ENCODE assay signal across 20 cellular contexts in the genomic region with DNA sequence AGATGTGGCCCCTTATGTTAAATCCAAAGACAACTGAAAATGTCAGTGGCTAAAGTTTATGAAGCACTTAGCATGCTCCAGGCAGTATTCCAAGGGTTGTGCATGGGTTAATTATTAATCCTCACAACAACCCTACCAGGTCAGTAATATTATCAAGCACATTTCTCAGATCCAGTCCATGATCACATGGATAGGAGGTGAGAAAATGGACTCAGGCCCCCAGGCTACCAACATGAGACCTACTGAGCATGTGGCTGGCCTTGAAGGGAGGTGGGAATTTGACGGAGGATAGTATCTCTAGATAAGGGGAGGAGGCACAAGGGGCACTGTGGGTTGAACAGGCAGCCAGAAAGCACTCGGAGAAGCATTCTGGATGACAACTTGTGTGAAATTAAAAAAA.
DNase-seq lines count a peak whose midpoint lies in the region; ATAC-seq and TF ChIP-seq lines count a peak whose summit lies in the region.
"Had no signal": no experiment of that assay in that cellular context is flagged by ENCODE, and none has a peak within 500 bp of the region (broad histone marks: within the 10 kb centered on the region; RNA-seq: fewer than 3 reads in every experiment).

No MANE protein-coding gene starts in this region.

- in situ Hi-C loops in IMR-90 (cut with MboI; ENCODE audit: low sequenced_read_pairs) = loop anchor here (10.0 kb wide), 2 partner anchors 262 to 412 kb away; a partner anchor contains a TSS

- H3K18ac ChIP-seq in IMR-90 (ENCODE audit: low read depth, low read length) = peak overlapping the region; percentile 32; the same call in 1 of the 2 replicates

- no peak overlapping the region for H4K8ac ChIP-seq in IMR-90 (ENCODE audit: low read depth in 2 of 2, low read length in 2 of 2)

- H3K56ac ChIP-seq in IMR-90 (ENCODE audit: extremely low read depth, insufficient read depth, low read length) = no peak overlapping the region

- H2AK9ac ChIP-seq in IMR-90 (replicated peaks; ENCODE audit: low read depth, low read length, poor library complexity) = no peak overlapping the region

- POLR2A ChIA-PET in IMR-90 (lab: Charles Lee; ENCODE audit: unreplicated experiment) = no interaction called here

- H3K27me3 ChIP-seq in IMR-90 (ENCODE audit: control insufficient read depth, insufficient read depth, low read length) (no peaks in the 10 kb centered on the region), osteoblast (ENCODE audit: insufficient read depth, low read length) (no peaks in the 10 kb centered on the region)
- H3K27me3 ChIP-seq: BLaER1 had no signal

- H3K9ac ChIP-seq in IMR-90 (ENCODE audit: low read depth, low read length) = no peak overlapping the region
- H3K9ac ChIP-seq: BLaER1 had no signal

- H3K79me1 ChIP-seq in IMR-90 (ENCODE audit: low read depth in 1 of 2, low read length in 2 of 2) = 0 out of 4 replicates have a peak, but pooled peaks cover 0 to 6% of the 10 kb centered on the region in 2 experiments

- no peak for TF ChIP-seq POLR2A in IMR-90 (IDR thresholded peaks at IDR 0.05; ENCODE audit: low read depth, low read length)

- H3K27ac ChIP-seq in 22Rv1 = peak overlapping the region; percentile 53
- no peak overlapping the region for H3K27ac ChIP-seq in IMR-90 (ENCODE audit: insufficient read depth, low read length)
- H3K27ac ChIP-seq in osteoblast (ENCODE audit: low read depth, low read length) = no peak overlapping the region
- H3K27ac ChIP-seq: BLaER1, SK-N-MC had no signal

- H3K9me3 ChIP-seq in IMR-90 (ENCODE audit: control insufficient read depth, insufficient read depth, low read length) (no peaks in the 10 kb centered on the region), osteoblast (ENCODE audit: low read depth, low read length) (no peaks in the 10 kb centered on the region)
- H3K9me3 ChIP-seq: BLaER1, HAP-1 had no signal

- H3K79me2 ChIP-seq in osteoblast (ENCODE audit: insufficient read depth, low read length) = no peaks in the 10 kb centered on the region

- H2AFZ ChIP-seq in IMR-90 (replicated peaks; ENCODE audit: low read length, poor library complexity) = no peak overlapping the region
- H2AFZ ChIP-seq in osteoblast (ENCODE audit: low read length) = no peak overlapping the region

- TF ChIP-seq CTCF in 22Rv1 (IDR thresholded peaks at IDR 0.05) (no peak), IMR-90 (conservative IDR thresholded peaks at IDR 0.05; ENCODE audit: low read depth, low read length) (no peak), osteoblast (IDR thresholded peaks at IDR 0.05; ENCODE audit: extremely low read depth, low read depth, low read length) (no peak)

- H3K9me1 ChIP-seq in IMR-90 (ENCODE audit: insufficient read depth, low read length) = peaks cover 8% of the 10 kb centered on the region

- H4K20me1 ChIP-seq in IMR-90 (ENCODE audit: insufficient read depth, low read length) (no peaks in the 10 kb centered on the region), osteoblast (ENCODE audit: insufficient read depth, low read length) (no peaks in the 10 kb centered on the region)
- H4K20me1 ChIP-seq: BLaER1 had no signal

- H4K5ac ChIP-seq in IMR-90 (ENCODE audit: low read depth, low read length) = no peak overlapping the region

- CTCF ChIA-PET in IMR-90 (lab: Yijun Ruan, JAX) = no interaction called here

- H4K91ac ChIP-seq in IMR-90 (ENCODE audit: insufficient read depth, low read depth, low read length) = no peak overlapping the region; the same call in 1 of the 2 replicates

- H3K4me2 ChIP-seq in IMR-90 (ENCODE audit: low read depth, low read length) (no peak overlapping the region), osteoblast (ENCODE audit: insufficient read depth, low read length) (no peak overlapping the region)
- H3K4me2 ChIP-seq: BLaER1 had no signal

- H2BK20ac ChIP-seq in IMR-90 (ENCODE audit: low read depth, low read length) = peak overlapping the region; percentile 71; the same call in 1 of the 2 replicates

- H2BK120ac ChIP-seq in IMR-90 (ENCODE audit: low read depth, low read length) = peak overlapping the region; percentile 65; the same call in 1 of the 2 replicates

- intact Hi-C loops in IMR-90 (cut with micrococcal nuclease) = loop anchor here (10.0 kb wide), 1 partner anchor 628 kb away; no protein-coding TSS in a partner anchor

- H3K14ac ChIP-seq in IMR-90 (replicated peaks; ENCODE audit: low read depth, low read length) = 0 out of 2 replicates have a peak overlapping the region, but pooled peaks have one; percentile 16

- H2BK15ac ChIP-seq in IMR-90 (ENCODE audit: low read depth, low read length) = peak overlapping the region; percentile 91; the same call in 1 of the 3 replicates

- no peak for DNase-seq in IMR-90
- DNase-seq in kidney tubule cell (ENCODE audit: low spot score) = peak; percentile 45
- DNase-seq in osteoblast (ENCODE audit: insufficient read length, low spot score, missing footprints) = peak; percentile 31
- no peak for DNase-seq in NCI-H82 (lab: John Stamatoyannopoulos, UW)
- no peak for DNase-seq in NCI-H2227 (lab: John Stamatoyannopoulos, UW; ENCODE audit: unreplicated experiment)
- DNase-seq: 8988T; CD8-positive, alpha-beta memory T cell; DMS 273 treated with DMSO at 0.1 percent for 48 hours; KBM-7; NCI-H1105; NCI-H1694 treated with DMSO at 0.1 percent for 48 hours; NCI-H446 had no signal

- 90% methylated on average over 2 of the region's 2 CpGs; no CpG with 5 or more reads in 1 of the 2 experiments for WGBS in IMR-90 (ENCODE audit: extremely low coverage in 2 of 2, insufficient read length in 1 of 2), 2 experiments

- TF ChIP-seq RAD21 in IMR-90 (IDR thresholded peaks at IDR 0.05; ENCODE audit: low read length) = no peak

- H2BK5ac ChIP-seq in IMR-90 (ENCODE audit: low read depth, low read length, poor library complexity, severe bottlenecking) = no peak overlapping the region

- H3K4ac ChIP-seq in IMR-90 (ENCODE audit: low read depth, low read length) = peak overlapping the region; percentile 77; the same call in 1 of the 2 replicates

- H2AK5ac ChIP-seq in IMR-90 (ENCODE audit: low read depth, low read length) = peak overlapping the region; percentile 59; the same call in 1 of the 2 replicates

- H3K4me1 ChIP-seq in IMR-90 (ENCODE audit: control insufficient read depth, insufficient read depth, low read length) (peaks cover 17% of the 10 kb centered on the region), osteoblast (ENCODE audit: insufficient read depth, low read length) (peaks cover 11% of the 10 kb centered on the region)
- H3K4me1 ChIP-seq: BLaER1, HAP-1 had no signal

- H3K23ac ChIP-seq in IMR-90 (ENCODE audit: low read depth, low read length) = no peak overlapping the region

- H3K36me3 ChIP-seq in IMR-90 (ENCODE audit: control insufficient read depth, insufficient read depth, low read length) = no peaks in the 10 kb centered on the region
- no peaks in the 10 kb centered on the region for H3K36me3 ChIP-seq in osteoblast (ENCODE audit: insufficient read depth, low read length)
- H3K36me3 ChIP-seq: BLaER1, HAP-1 had no signal

- no peak overlapping the region for H3K4me3 ChIP-seq in IMR-90 (ENCODE audit: insufficient read depth, low read depth, low read length)
- no peak overlapping the region for H3K4me3 ChIP-seq in osteoblast (ENCODE audit: insufficient read depth, low read length)
- H3K4me3 ChIP-seq: BLaER1, GM12878, HAP-1, SK-N-MC had no signal

- no peak for ATAC-seq in IMR-90 (ENCODE audit: low read depth)
- no peak for ATAC-seq in SK-N-SH treated with all-trans-retinoic acid at 6 μM for 48 hours
- no peak for ATAC-seq in HG03432 (IDR thresholded peaks at IDR 0.05; ENCODE audit: unreplicated experiment)
- ATAC-seq: GM12878, Right ventricle myocardium inferior had no signal

- no TSS peak for BruUV-seq in IMR-90 (replicated peaks; lab: Mats Ljungman, UMichigan)

- dilution Hi-C loops in IMR-90 (cut with HindIII; ENCODE audit: low sequenced_read_pairs, unreplicated experiment) = no loop called here

TF ChIP-seq in IMR-90, 13 proteins besides CTCF, POLR2A, EP300 and RAD21 (continues in another document):
- TF ChIP-seq SMC3 (IDR thresholded peaks at IDR 0.05; ENCODE audit: low read depth, low read length) (no peak), FOS (IDR thresholded peaks at IDR 0.05; ENCODE audit: low read depth, low read length) (no peak), RCOR1 (IDR thresholded peaks at IDR 0.05; ENCODE audit: insufficient replicate concordance, low read length) (no peak), NFE2L2 (IDR thresholded peaks at IDR 0.05; ENCODE audit: low read depth, low read length) (no peak), MXI1 (IDR thresholded peaks at IDR 0.05; ENCODE audit: borderline replicate concordance, low read depth, low read length) (no peak), CHD1 (IDR thresholded peaks at IDR 0.05; ENCODE audit: low read depth, low read length) (no peak), RFX5 (IDR thresholded peaks at IDR 0.05; ENCODE audit: low read depth, low read length) (no peak), MAFK (IDR thresholded peaks at IDR 0.05; ENCODE audit: low read depth, low read length) (no peak)
- TF ChIP-seq, protein P1, sequence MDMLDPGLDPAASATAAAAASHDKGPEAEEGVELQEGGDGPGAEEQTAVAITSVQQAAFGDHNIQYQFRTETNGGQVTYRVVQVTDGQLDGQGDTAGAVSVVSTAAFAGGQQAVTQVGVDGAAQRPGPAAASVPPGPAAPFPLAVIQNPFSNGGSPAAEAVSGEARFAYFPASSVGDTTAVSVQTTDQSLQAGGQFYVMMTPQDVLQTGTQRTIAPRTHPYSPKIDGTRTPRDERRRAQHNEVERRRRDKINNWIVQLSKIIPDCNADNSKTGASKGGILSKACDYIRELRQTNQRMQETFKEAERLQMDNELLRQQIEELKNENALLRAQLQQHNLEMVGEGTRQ (IDR thresholded peaks at IDR 0.05; ENCODE audit: low read depth, low read length) = no peak

TF ChIP-seq in SK-N-SH treated with all-trans-retinoic acid at 6 μM for 48 hours, 23 proteins besides CTCF, POLR2A, EP300 and RAD21 (continues in another document):
- TF ChIP-seq SNAI2 (CRISPR knock-in tag; IDR thresholded peaks at IDR 0.05) = no peak
- TF ChIP-seq, protein P2, sequence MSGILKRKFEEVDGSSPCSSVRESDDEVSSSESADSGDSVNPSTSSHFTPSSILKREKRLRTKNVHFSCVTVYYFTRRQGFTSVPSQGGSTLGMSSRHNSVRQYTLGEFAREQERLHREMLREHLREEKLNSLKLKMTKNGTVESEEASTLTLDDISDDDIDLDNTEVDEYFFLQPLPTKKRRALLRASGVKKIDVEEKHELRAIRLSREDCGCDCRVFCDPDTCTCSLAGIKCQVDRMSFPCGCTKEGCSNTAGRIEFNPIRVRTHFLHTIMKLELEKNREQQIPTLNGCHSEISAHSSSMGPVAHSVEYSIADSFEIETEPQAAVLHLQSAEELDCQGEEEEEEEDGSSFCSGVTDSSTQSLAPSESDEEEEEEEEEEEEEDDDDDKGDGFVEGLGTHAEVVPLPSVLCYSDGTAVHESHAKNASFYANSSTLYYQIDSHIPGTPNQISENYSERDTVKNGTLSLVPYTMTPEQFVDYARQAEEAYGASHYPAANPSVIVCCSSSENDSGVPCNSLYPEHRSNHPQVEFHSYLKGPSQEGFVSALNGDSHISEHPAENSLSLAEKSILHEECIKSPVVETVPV (CRISPR knock-in tag; IDR thresholded peaks at IDR 0.05) = no peak
- no peak for TF ChIP-seq RARB (CRISPR knock-in tag; IDR thresholded peaks at IDR 0.05)
- no peak for TF ChIP-seq PPARA (CRISPR knock-in tag; IDR thresholded peaks at IDR 0.05; ENCODE audit: borderline replicate concordance)
- no peak for TF ChIP-seq TCF4 (CRISPR knock-in tag; IDR thresholded peaks at IDR 0.05; ENCODE audit: borderline replicate concordance)
- no peak for TF ChIP-seq ZFP3 (CRISPR knock-in tag; IDR thresholded peaks at IDR 0.05)
- TF ChIP-seq ZNF565 (CRISPR knock-in tag; conservative IDR thresholded peaks at IDR 0.05; ENCODE audit: low read depth) = no peak

Comparison
In these comparisons a context has a peak if more than half of its experiments do, and no peak if none do; other contexts are left out.
1. DNase-seq: peak in kidney tubule cell (single experiment) and osteoblast (single experiment); none in IMR-90 (single experiment), NCI-H82 (single experiment) and NCI-H2227 (single experiment).